8 cellular contexts compared by ENCODE assay signal in genomic region chr17:7296189-7296861, GRCh38. TPM values are rescaled to one million over a fixed set of nuclear protein-coding genes. Genes with fewer than 3 reads are reported as not detected.
A peak's percentile ranks its signal among the peaks of the same experiment; 100 is the strongest.
DNase-seq lines count a peak whose midpoint lies in the region; ATAC-seq and TF ChIP-seq lines count a peak whose summit lies in the region.

No MANE protein-coding gene starts in this region.

- peak overlapping the region; percentile 76 for H3K4me3 Mint-ChIP-seq in GM23338

- H3K9me3 Mint-ChIP-seq in GM23338: peaks cover 9% of the 10 kb centered on the region; the same call in 1 of the 3 replicates

- no peaks in the 10 kb centered on the region for H3K36me3 ChIP-seq in GM23338 (ENCODE audit: insufficient read depth)

- H3F3A ChIP-seq in GM23338 (replicated peaks; ENCODE audit: low read depth): peaks cover 23% of the 10 kb centered on the region

- no peaks in the 10 kb centered on the region for H3K79me2 ChIP-seq in GM23338 (replicated peaks; ENCODE audit: insufficient read depth)

- ATAC-seq in GM23338: peak; percentile 28
- no peak for ATAC-seq in HG03135 (IDR thresholded peaks at IDR 0.05; ENCODE audit: unreplicated experiment)

- H3K27ac ChIP-seq in GM23338 (ENCODE audit: low read depth): no peak overlapping the region
- H3K27ac ChIP-seq in dorsolateral prefrontal cortex: peak overlapping the region in 8 of 59 donors; percentile 0 to 59 (median 32)

- peak; percentile 93 for DNase-seq in AG20443 (ENCODE audit: low spot score)
- DNase-seq in GM23338 (ENCODE audit: low spot score): peak; percentile 94
- DNase-seq in NCI-H446 (lab: John Stamatoyannopoulos, UW): peak; percentile 28 to 84
- peak; percentile 57 to 67 for DNase-seq in activated CD4-positive, alpha-beta T cell treated with anti-CD3 and anti-CD28 coated beads for 4 hours
- peak in 9 of 10 donors; percentile 58 to 89 (median 75) for DNase-seq in dorsolateral prefrontal cortex
- peak; percentile 69 to 96 for DNase-seq in lower leg skin (ENCODE audit: low spot score in 2 of 2)
- peak in 2 of 3 experiments; percentile 45 to 69 for DNase-seq in stimulated activated CD4-positive, alpha-beta T cell treated with anti-CD3 and anti-CD28 coated beads, TNF-alpha, amount 100 ng/mL, for 24 hours (ENCODE audit: low read depth in 3 of 3)

- H3K4me3 ChIP-seq in GM23338: peak overlapping the region; percentile 40
- H3K4me3 ChIP-seq in dorsolateral prefrontal cortex: peak overlapping the region in 57 of 59 donors; percentile 10 to 58 (median 39)
- H3K4me3 ChIP-seq in lower leg skin (ENCODE audit: low read depth, poor library complexity, severe bottlenecking): no peak overlapping the region

- peaks cover 23% of the 10 kb centered on the region for H3K4me1 Mint-ChIP-seq in GM23338

- no peaks in the 10 kb centered on the region for H3K9me2 ChIP-seq in GM23338 (ENCODE audit: insufficient read depth)

- no peak for TF ChIP-seq POLR2A in lower leg skin (IDR thresholded peaks at IDR 0.05)

- no peaks in the 10 kb centered on the region; the same call in 2 of the 3 replicates for H3K36me3 Mint-ChIP-seq in GM23338 (ENCODE audit: low read depth)

- intact Hi-C loops in dorsolateral prefrontal cortex (cut with DNase I): loop anchor here (2.0 to 5.0 kb wide), 2 partner anchors 16 to 249 kb away; partner anchors contain the start of gene SLC2A4 (in 1 of the 2)
- intact Hi-C loops in lower leg skin (cut with DNase I; ENCODE audit: low total_unique reads): no loop called here

- TF ChIP-seq CTCF in GM23338 (conservative IDR thresholded peaks at IDR 0.05; ENCODE audit: low read depth in 2 of 2) (peak; percentile 87 to 92), dorsolateral prefrontal cortex (IDR thresholded peaks at IDR 0.05 in 54 of 56, conservative IDR thresholded peaks at IDR 0.05 in 2 of 56; ENCODE audit: low read depth in 1 of 56, partially characterized antibody in 56 of 56) (peak; percentile 58 to 99 (median 95)), lower leg skin (IDR thresholded peaks at IDR 0.05) (peak in 1 of 3 donors; percentile 72)

- 2 to 3% methylated on average over 49 to 50 of the region's 51 CpGs for WGBS in lower leg skin, 2 donors

- peaks cover 34% of the 10 kb centered on the region for H3K27me3 Mint-ChIP-seq in GM23338 (ENCODE audit: insufficient read depth, low read depth, poor library complexity)

- no peak overlapping the region for H3K27ac Mint-ChIP-seq in GM23338

- peaks cover 4% of the 10 kb centered on the region; the same call in 1 of the 2 replicates for H4K20me1 ChIP-seq in GM23338 (replicated peaks; ENCODE audit: insufficient read depth)

- H3K4me2 ChIP-seq in GM23338: peak overlapping the region; percentile 91

- peaks cover 21% of the 10 kb centered on the region for H3K4me1 ChIP-seq in GM23338 (ENCODE audit: insufficient read depth)

- peaks cover 18% of the 10 kb centered on the region for H3K27me3 ChIP-seq in GM23338 (ENCODE audit: insufficient read depth)
- H3K27me3 ChIP-seq in dorsolateral prefrontal cortex: peaks cover 0 to 48% (median 18%) of the 10 kb centered on the region in 45 donors

- peak overlapping the region; percentile 87 for H2AFZ ChIP-seq in GM23338

TF ChIP-seq in GM23338, 12 proteins besides CTCF, POLR2A, EP300 and RAD21 (continues in another document):
- TF ChIP-seq ZNF462 (CRISPR knock-in tag; IDR thresholded peaks at IDR 0.05) (no peak), EZH2 (IDR thresholded peaks at IDR 0.05; ENCODE audit: low read depth, unreplicated experiment) (no peak), CREB1 (CRISPR knock-in tag; IDR thresholded peaks at IDR 0.05; ENCODE audit: low read depth) (0 out of 2 replicates have a peak, but pooled peaks have one; percentile 11)

RNA-seq across cellular contexts. Expression of gene YBX2, which starts 1.9 kb away (rescaled TPM):
- 20.6 and 36.5 TPM in 2 replicates for total RNA-seq in GM23338 (2014; rRNA removed; shearing (Covaris generic))
- 22.1 and 22.5 TPM in 2 replicates for polyA plus RNA-seq in GM23338 (2016; fragmentation: Nextera tagmentation; extraction: Ambion mirVana)
- total RNA-seq in dorsolateral prefrontal cortex (1 to 10 TPM in 115 of 120 experiments, under 1 TPM in 5; 0.63 to 7.8 (median 2.5) TPM), lower leg skin (1 to 10 TPM in 3 of 4 donors, under 1 TPM in 1; 0.17 to 8.0 (median 2.4) TPM)

RNA-seq across cellular contexts. Expression of gene EIF5A, which starts 11.1 kb away (rescaled TPM):
- 791 and 833 TPM in 2 replicates for total RNA-seq in GM23338 (2014; rRNA removed; shearing (Covaris generic))
- polyA plus RNA-seq in GM23338 (2016; fragmentation: Nextera tagmentation; extraction: Ambion mirVana): 1,562 and 1,621 TPM in 2 replicates
- total RNA-seq in dorsolateral prefrontal cortex (100 to 1,000 TPM; 117 to 216 (median 169) TPM), lower leg skin (100 to 1,000 TPM; 203 to 261 (median 221) TPM)

RNA-seq across cellular contexts. Expression of gene SLC2A4, which starts 14.8 kb away (rescaled TPM):
- total RNA-seq in GM23338 (2014; rRNA removed; shearing (Covaris generic)): 10.2 and 13.6 TPM in 2 replicates
- 6.3 and 6.9 TPM in 2 replicates for polyA plus RNA-seq in GM23338 (2016; fragmentation: Nextera tagmentation; extraction: Ambion mirVana)
- 1 to 10 TPM in 111 of 120 experiments, under 1 TPM in 9; 0.54 to 6.1 (median 1.9) TPM for total RNA-seq in dorsolateral prefrontal cortex
- total RNA-seq in lower leg skin: 10 to 100 TPM in 2 of 4 donors, 1 to 10 TPM in 2; 4.3 to 13.6 (median 8.4) TPM

RNA-seq across cellular contexts. Expression of gene GPS2, which starts 18.8 kb away (rescaled TPM):
- total RNA-seq in GM23338 (2014; rRNA removed; shearing (Covaris generic)): 64.8 and 83.4 TPM in 2 replicates
- 117 and 122 TPM in 2 replicates for polyA plus RNA-seq in GM23338 (2016; fragmentation: Nextera tagmentation; extraction: Ambion mirVana)
- total RNA-seq in dorsolateral prefrontal cortex (10 to 100 TPM; 46.2 to 97.3 (median 64.4) TPM), lower leg skin (10 to 100 TPM; 48.8 to 93.6 (median 79.3) TPM)

RNA-seq across cellular contexts. Expression of gene NEURL4, which starts 32.8 kb away (rescaled TPM):
- 36.8 and 42.3 TPM in 2 replicates for total RNA-seq in GM23338 (2014; rRNA removed; shearing (Covaris generic))
- polyA plus RNA-seq in GM23338 (2016; fragmentation: Nextera tagmentation; extraction: Ambion mirVana): 6.3 and 6.7 TPM in 2 replicates
- 100 to 1,000 TPM in 2 of 120 experiments, 10 to 100 TPM in 118; 47.2 to 111 (median 71.9) TPM for total RNA-seq in dorsolateral prefrontal cortex
- 10 to 100 TPM; 13.3 to 44.8 (median 22.3) TPM for total RNA-seq in lower leg skin
